ENCODE assay signal across 8 cellular contexts in the genomic region with DNA sequence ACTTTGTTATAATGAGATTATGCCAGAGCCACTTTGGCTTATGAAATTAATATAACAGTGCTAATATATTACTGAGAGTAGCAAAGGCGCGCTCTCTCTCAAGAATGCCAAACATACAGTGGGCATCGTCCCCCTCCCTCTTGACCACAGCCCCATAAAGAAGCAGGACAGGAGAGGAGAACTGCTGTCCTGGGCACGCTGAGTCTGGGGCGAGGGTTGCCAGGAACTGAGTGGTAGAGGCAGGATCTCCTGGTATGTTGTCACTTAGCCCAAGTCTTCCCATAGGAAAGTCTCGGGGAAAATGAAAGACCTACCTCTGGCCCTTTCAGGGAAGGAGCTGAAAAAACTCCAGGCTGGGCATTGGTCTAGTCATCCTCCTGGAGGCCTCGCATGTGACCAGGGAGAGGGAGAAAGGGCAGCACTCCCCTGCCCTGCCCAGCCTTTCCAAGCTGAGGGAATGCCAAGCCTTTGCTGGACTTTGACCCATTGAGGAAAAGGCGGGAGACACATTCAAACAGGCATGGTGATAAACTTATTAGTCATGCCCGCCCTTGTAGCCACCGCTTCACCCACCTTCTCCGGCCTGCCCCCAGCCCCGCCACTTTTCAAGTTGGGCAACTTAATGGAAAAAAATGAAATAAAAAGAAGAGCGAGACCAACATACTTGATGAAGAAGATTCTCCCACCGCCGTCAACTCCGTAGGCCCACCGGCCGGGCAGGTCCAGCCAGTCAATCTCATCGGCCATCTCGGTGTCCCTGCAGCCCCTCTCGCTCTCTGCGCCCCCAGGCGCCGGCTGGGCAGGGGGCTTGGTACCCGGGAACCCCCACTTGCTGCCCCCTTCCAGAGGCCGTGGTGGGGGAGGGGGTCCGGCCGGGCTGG. TPM values are rescaled to one million over a fixed set of nuclear protein-coding genes. Genes with fewer than 3 reads are reported as not detected.
DNase-seq lines count a peak whose midpoint lies in the region; ATAC-seq, FAIRE-seq and TF ChIP-seq lines count a peak whose summit lies in the region.

No MANE protein-coding gene starts in this region.

- TF ChIP-seq POLR2A in K562 (conservative IDR thresholded peaks at IDR 0.05), result no peak

- no peak overlapping the region for H3K9ac ChIP-seq in K562 (ENCODE audit: insufficient read depth in 1 of 2, low read depth in 2 of 2, low read length in 2 of 2)
- no peak overlapping the region for H3K9ac ChIP-seq in liver (ENCODE audit: low read depth in 1 of 2, low read length in 2 of 2)
- H3K9ac ChIP-seq in stomach smooth muscle (ENCODE audit: low read length in 2 of 2), result no peak overlapping the region

- H3K27ac Mint-ChIP-seq in T-helper 2 cell treated with Interferon-gamma antibody and Interleukin-4, amounts not matched to agents 5 μg/mL and 100 μg/mL, for 36 hours, result no peak overlapping the region

- H3K36me3 Mint-ChIP-seq in T-helper 2 cell treated with Interferon-gamma antibody and Interleukin-4, amounts not matched to agents 5 μg/mL and 100 μg/mL, for 36 hours (ENCODE audit: low read depth), result no peaks in the 10 kb centered on the region

- no peaks in the 10 kb centered on the region for H3K9me1 ChIP-seq in K562 (ENCODE audit: control insufficient read depth, insufficient read depth, low read length)

- no peak overlapping the region for H2AFZ ChIP-seq in K562 (ENCODE audit: low read depth, low read length)

- CTCF ChIA-PET in K562 (lab: Yijun Ruan, JAX; ENCODE audit: low intra/inter-chr PET ratio), result no interaction called here

- no peaks in the 10 kb centered on the region for H3K9me3 Mint-ChIP-seq in T-helper 2 cell treated with Interferon-gamma antibody and Interleukin-4, amounts not matched to agents 5 μg/mL and 100 μg/mL, for 36 hours

- H3K27me3 Mint-ChIP-seq in T-helper 2 cell treated with Interferon-gamma antibody and Interleukin-4, amounts not matched to agents 5 μg/mL and 100 μg/mL, for 36 hours (ENCODE audit: low read depth), result peaks cover 41% of the 10 kb centered on the region

- peaks cover 5 to 10% of the 10 kb centered on the region in 2 experiments for H3K4me1 ChIP-seq in K562 (replicated peaks in 1 of 2; ENCODE audit: control insufficient read depth in 2 of 2, insufficient read depth in 2 of 2, low read length in 2 of 2)
- H3K4me1 ChIP-seq in liver (ENCODE audit: control insufficient read depth in 4 of 4, insufficient read depth in 4 of 4, low read length in 3 of 4), result peaks cover 3 to 19% (median 10%) of the 10 kb centered on the region in 4 donors
- H3K4me1 ChIP-seq in stomach smooth muscle (ENCODE audit: control insufficient read depth, insufficient read depth, low read length), result peaks cover 14% of the 10 kb centered on the region

- peaks cover 49 to 71% of the 10 kb centered on the region in 2 experiments for H3K27me3 ChIP-seq in K562 (ENCODE audit: control insufficient read depth in 2 of 2, insufficient read depth in 2 of 2, low read length in 2 of 2)
- H3K27me3 ChIP-seq in liver (ENCODE audit: control insufficient read depth in 4 of 4, insufficient read depth in 4 of 4, low read length in 3 of 4), result no peaks in the 10 kb centered on the region
- H3K27me3 ChIP-seq in stomach smooth muscle (ENCODE audit: control insufficient read depth in 1 of 2, insufficient read depth in 2 of 2, low read length in 2 of 2), result peaks cover 20 to 40% of the 10 kb centered on the region in 2 donors

- no peak overlapping the region for H3K27ac ChIP-seq in K562 (ENCODE audit: extremely low read depth, low read depth, low read length)
- H3K27ac ChIP-seq in liver (ENCODE audit: low read depth in 1 of 2, low read length in 2 of 2), result no peak overlapping the region
- no peak overlapping the region for H3K27ac ChIP-seq in stomach smooth muscle (ENCODE audit: low read length)

- H3K36me3 ChIP-seq in K562 (ENCODE audit: control insufficient read depth, insufficient read depth, low read length), result no peaks in the 10 kb centered on the region
- H3K36me3 ChIP-seq in liver (ENCODE audit: control insufficient read depth in 4 of 4, insufficient read depth in 3 of 4, low read depth in 1 of 4, low read length in 3 of 4), result no peaks in the 10 kb centered on the region
- no peaks in the 10 kb centered on the region for H3K36me3 ChIP-seq in stomach smooth muscle (ENCODE audit: control insufficient read depth in 2 of 2, insufficient read depth in 2 of 2, low read length in 2 of 2)

- H3K4me3 ChIP-seq in K562 (no peak overlapping the region), liver (ENCODE audit: low read depth in 1 of 3, low read length in 3 of 3) (peak overlapping the region; percentile 47 to 50 (median 49)), stomach smooth muscle (ENCODE audit: low read length in 2 of 2) (peak overlapping the region; percentile 61 to 79)

- peak overlapping the region; percentile 66 for H3K4me3 Mint-ChIP-seq in T-helper 2 cell treated with Interferon-gamma antibody and Interleukin-4, amounts not matched to agents 5 μg/mL and 100 μg/mL, for 36 hours

- no peak for TF ChIP-seq EP300 in K562 (IDR thresholded peaks at IDR 0.05; ENCODE audit: low read length)

- peaks cover 16% of the 10 kb centered on the region for H4K20me1 ChIP-seq in K562 (replicated peaks; ENCODE audit: control insufficient read depth, insufficient read depth, low read length)

- FAIRE-seq in K562 (lab: Jason Lieb, UNC), result no peak

- TF ChIP-seq RAD21 in K562 (CRISPR knock-in tag; conservative IDR thresholded peaks at IDR 0.05 in 1 of 2, IDR thresholded peaks at IDR 0.05 in 1 of 2) (no peak), liver (IDR thresholded peaks at IDR 0.05) (peak; percentile 28 to 39)

- WGBS in K562 (ENCODE audit: insufficient coverage, low coverage, missing lambda C conversion rate), result 38% methylated on average over 28 of the region's 28 CpGs
- 29% methylated on average over 28 of the region's 28 CpGs for WGBS in liver

- TF ChIP-seq CTCF in K562 (IDR thresholded peaks at IDR 0.05 in 2 of 3, conservative IDR thresholded peaks at IDR 0.05 in 1 of 3; ENCODE audit: insufficient read depth in 2 of 3, low read depth in 1 of 3, low read length in 3 of 3) (no peak), liver (IDR thresholded peaks at IDR 0.05; ENCODE audit: low read depth, low read length, missing input control) (no peak)

- H3K9me3 ChIP-seq in K562 (replicated peaks; ENCODE audit: control insufficient read depth, insufficient read depth, low read depth, low read length) (no peaks in the 10 kb centered on the region), liver (ENCODE audit: control insufficient read depth in 4 of 4, low read length in 3 of 4) (no peaks in the 10 kb centered on the region), stomach smooth muscle (ENCODE audit: control insufficient read depth in 2 of 2, low read length in 2 of 2) (no peaks in the 10 kb centered on the region)

- no TSS peak for BruUV-seq in K562 (replicated peaks; lab: Mats Ljungman, UMichigan)

- POLR2A ChIA-PET in K562 (lab: Yijun Ruan, JAX), result interaction anchor here (1.1 kb wide), 1 partner anchor 33 kb away, joined by 4 read pairs; no protein-coding TSS in a partner anchor

- H3K79me2 ChIP-seq in K562 (ENCODE audit: control insufficient read depth, insufficient read depth, low read length), result no peaks in the 10 kb centered on the region

- no peak for ATAC-seq in K562

- DNase-seq in T-helper 2 cell treated with Interferon-gamma antibody and Interleukin-4, amounts not matched to agents 5 μg/mL and 100 μg/mL, for 36 hours (ENCODE audit: low spot score), result no peak
- DNase-seq in T-helper 2 cell (no peak), K562 (ENCODE audit: extremely low read depth in 1 of 4, low spot score in 3 of 4) (no peak), NCI-H1048 (lab: John Stamatoyannopoulos, UW) (no peak), OCI-M2 (lab: John Stamatoyannopoulos, UW; ENCODE audit: unreplicated experiment) (no peak)
- no peak for DNase-seq in stimulated activated CD4-positive, alpha-beta T cell treated with anti-CD3 and anti-CD28 coated beads, Interleukin-4, amount 100 ng/mL, for 1 hour

- H3K4me1 Mint-ChIP-seq in T-helper 2 cell treated with Interferon-gamma antibody and Interleukin-4, amounts not matched to agents 5 μg/mL and 100 μg/mL, for 36 hours (ENCODE audit: low read depth), result peaks cover 7% of the 10 kb centered on the region

- in situ Hi-C loops in K562 (cut with MboI), result no loop called here

- H3K4me2 ChIP-seq in K562 (ENCODE audit: insufficient read depth, low read length), result no peak overlapping the region

- intact Hi-C loops in K562 (cut with micrococcal nuclease), result no loop called here

RNA-seq across cellular contexts. Expression of gene PLEKHA6, which starts 17.4 kb away (rescaled TPM):
- 0.09 and 0.14 TPM in 2 replicates for total RNA-seq in K562 (2011; cell fraction: chromatin; rRNA removed; ENCODE audit: low replicate concordance)
- total RNA-seq in K562 (2011; cell fraction: nucleolus; rRNA removed), result 0.17 TPM in 1 of 2 replicates, not detected in the other
- 0.15 TPM in 1 of 2 replicates, not detected in the other for total RNA-seq in K562 (2011; cell fraction: nucleoplasm; rRNA removed)
- total RNA-seq in K562 (2014; rRNA removed), result not detected in 2 replicates
- not detected in 2 replicates for total RNA-seq in K562 (2014; rRNA removed; fragmentation: Illumina TruSeq; extraction: Trizol)
- total RNA-seq in K562 (2015; rRNA removed; fragmentation: Illumina TruSeq; extraction: Trizol), result 0.04 and 0.34 TPM in 2 replicates
- 0.29 and 0.33 TPM in 2 replicates for total RNA-seq in K562 (2021)
- 0.01 TPM in 2 replicates for polyA plus RNA-seq in K562 (2011; rRNA removed)
- 0.01 TPM in 1 of 2 replicates, not detected in the other for polyA plus RNA-seq in K562 (2011; cell fraction: cytosol; rRNA removed)
- 0.06 and 0.24 TPM in 2 replicates for polyA plus RNA-seq in K562 (2011; cell fraction: nucleus; rRNA removed)
- polyA plus RNA-seq in K562 (2012), result 0.21 and 0.35 TPM in 2 replicates
- not detected in 2 replicates for polyA plus RNA-seq in K562 (2014; fragmentation: Illumina TruSeq; extraction: Trizol)
- polyA plus RNA-seq in K562 (2014; fragmentation: Nextera tagmentation; extraction: Ambion mirVana), result under 1 TPM in 1 of 2 experiments, not detected in 1; under 0.01 TPM
- 0.01 TPM in 1 of 2 replicates, not detected in the other for polyA plus RNA-seq in K562 (2014; rRNA removed)
- 0.04 and 0.06 TPM in 2 replicates for polyA minus RNA-seq in K562 (2011; rRNA and poly(A)+ RNA removed)
- not detected in 2 replicates for polyA minus RNA-seq in K562 (2011; cell fraction: cytosol; rRNA and poly(A)+ RNA removed)
- under 0.01 and 0.11 TPM in 2 replicates for polyA minus RNA-seq in K562 (2011; cell fraction: nucleus; rRNA and poly(A)+ RNA removed)
- 10 to 100 TPM in 1 of 2 donors, 1 to 10 TPM in 1; 5.3 to 12.8 TPM for total RNA-seq in liver
- polyA plus RNA-seq in liver, result 1 to 10 TPM; 6.7 to 8.5 TPM

RNA-seq across cellular contexts. Expression of gene PPP1R15B, which starts 34.5 kb away (rescaled TPM):
- total RNA-seq in K562 (2011; cell fraction: chromatin; rRNA removed; ENCODE audit: low replicate concordance), result 89.5 and 106 TPM in 2 replicates
- total RNA-seq in K562 (2011; cell fraction: nucleolus; rRNA removed), result 92.1 and 92.6 TPM in 2 replicates
- total RNA-seq in K562 (2011; cell fraction: nucleoplasm; rRNA removed), result 106 and 121 TPM in 2 replicates
- total RNA-seq in K562 (2014; rRNA removed), result 30.8 and 32.3 TPM in 2 replicates
- total RNA-seq in K562 (2014; rRNA removed; fragmentation: Illumina TruSeq; extraction: Trizol), result 42.2 and 45.5 TPM in 2 replicates
- 30.6 and 32.4 TPM in 2 replicates for total RNA-seq in K562 (2015; rRNA removed; fragmentation: Illumina TruSeq; extraction: Trizol)
- total RNA-seq in K562 (2021), result 46.5 and 48.1 TPM in 2 replicates
- 24.6 and 27.0 TPM in 2 replicates for polyA plus RNA-seq in K562 (2011; rRNA removed)
- polyA plus RNA-seq in K562 (2011; cell fraction: cytosol; rRNA removed), result 19.2 and 23.1 TPM in 2 replicates
- 18.4 and 20.5 TPM in 2 replicates for polyA plus RNA-seq in K562 (2011; cell fraction: nucleus; rRNA removed)
- polyA plus RNA-seq in K562 (2012), result 15.8 and 22.5 TPM in 2 replicates
- 34.2 and 36.5 TPM in 2 replicates for polyA plus RNA-seq in K562 (2014; fragmentation: Illumina TruSeq; extraction: Trizol)
- 10 to 100 TPM; 17.0 to 24.7 TPM for polyA plus RNA-seq in K562 (2014; fragmentation: Nextera tagmentation; extraction: Ambion mirVana)
- 26.9 and 27.2 TPM in 2 replicates for polyA plus RNA-seq in K562 (2014; rRNA removed)
- 47.0 and 63.2 TPM in 2 replicates for polyA minus RNA-seq in K562 (2011; rRNA and poly(A)+ RNA removed)
- 38.7 and 39.2 TPM in 2 replicates for polyA minus RNA-seq in K562 (2011; cell fraction: cytosol; rRNA and poly(A)+ RNA removed)
- polyA minus RNA-seq in K562 (2011; cell fraction: nucleus; rRNA and poly(A)+ RNA removed), result 36.5 and 72.2 TPM in 2 replicates
- total RNA-seq in liver, result 10 to 100 TPM; 36.7 to 54.0 TPM
- polyA plus RNA-seq in liver, result 10 to 100 TPM; 13.0 to 15.5 TPM

Comparison
In these comparisons a context has a peak if more than half of its experiments do, and no peak if none do; other contexts are left out.
1. RNA of gene PLEKHA6, which starts 17.4 kb away (total RNA-seq): 5.3 to 12.8 TPM in liver; 0.04 to 0.34 TPM in K562; every median in the first group is over 4 times any median in the second.